16 cellular contexts compared by ENCODE assay signal in the genomic region with DNA sequence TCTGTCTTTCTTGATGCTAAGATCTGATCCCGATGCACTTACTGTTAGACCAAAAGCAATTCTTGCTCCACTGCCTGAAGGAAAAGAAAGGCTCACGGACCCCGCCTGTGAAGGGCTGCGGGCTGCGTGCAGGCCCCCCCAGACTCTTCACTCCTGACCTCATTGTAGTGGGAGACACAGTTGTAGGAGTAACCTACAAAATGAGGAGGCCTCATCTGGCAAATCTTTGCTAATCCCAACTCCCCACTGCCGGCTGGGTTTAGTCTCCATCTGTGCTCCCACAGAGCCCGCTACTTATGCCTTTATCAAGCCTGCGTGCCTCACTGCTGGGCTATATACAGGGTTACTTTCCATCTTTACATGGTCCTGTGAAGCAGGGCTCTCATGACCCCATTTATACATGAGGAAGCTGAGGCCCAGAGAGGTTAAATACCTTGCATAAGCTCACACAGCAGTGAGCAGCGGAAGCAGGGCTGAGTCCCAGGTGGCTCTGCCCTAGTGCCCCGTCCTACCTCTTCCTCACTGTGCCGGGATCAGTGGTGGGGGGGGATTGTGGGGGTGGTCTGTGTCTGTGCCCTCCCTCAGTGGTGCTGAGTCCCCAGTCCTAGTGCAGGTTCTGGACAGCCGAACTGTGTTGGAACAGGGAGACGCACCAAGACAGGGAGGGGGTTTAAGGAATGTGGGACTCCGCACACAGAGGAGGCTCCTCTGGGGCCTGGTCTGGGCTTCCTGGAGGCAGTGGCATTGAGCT. TPM values are rescaled to one million over a fixed set of nuclear protein-coding genes. Genes with fewer than 3 reads are reported as not detected.
DNase-seq lines count a peak whose midpoint lies in the region; ATAC-seq and TF ChIP-seq lines count a peak whose summit lies in the region.
"Had no signal": no experiment of that assay in that cellular context is flagged by ENCODE, and none has a peak within 500 bp of the region (broad histone marks: within the 10 kb centered on the region; RNA-seq: fewer than 3 reads in every experiment).

No MANE protein-coding gene starts in this region.

- peak overlapping the region; percentile 57 for H3K27ac ChIP-seq in cardiac muscle cell
- no peak overlapping the region for H3K27ac ChIP-seq in left lung
- H3K27ac ChIP-seq in tibial nerve = peak overlapping the region; percentile 43 to 76 (median 60)

- TF ChIP-seq POLR2A in tibial nerve (IDR thresholded peaks at IDR 0.05) = no peak

- DNase-seq in cardiac muscle cell (ENCODE audit: low read depth in 1 of 2, low spot score in 1 of 2) (no peak), Right ventricle myocardium inferior (ENCODE audit: missing footprints) (no peak), NCI-H82 treated with DMSO at 0.1 percent for 48 hours (lab: John Stamatoyannopoulos, UW; ENCODE audit: unreplicated experiment) (peak; percentile 34), left lung (peak; percentile 22 to 55), tibial nerve (ENCODE audit: low spot score in 2 of 2) (no peak), NCI-H2196 (lab: John Stamatoyannopoulos, UW; ENCODE audit: unreplicated experiment) (no peak), glomerular visceral epithelial cell (ENCODE audit: extremely low spot score) (no peak), NCI-H1048 (lab: John Stamatoyannopoulos, UW) (no peak)
- DNase-seq: MV-4-11, NCI-H1436, NCI-H2029 treated with DMSO at 0.1 percent for 48 hours, NCI-H69, PC-3 had no signal

- no peak overlapping the region for H3K4me3 ChIP-seq in cardiac muscle cell
- no peak overlapping the region for H3K4me3 ChIP-seq in left lung
- no peak overlapping the region for H3K4me3 ChIP-seq in tibial nerve
- H3K4me3 ChIP-seq: GM12878 had no signal

- H3K36me3 ChIP-seq in cardiac muscle cell (no peaks in the 10 kb centered on the region), left lung (no peaks in the 10 kb centered on the region), tibial nerve (peaks cover 0 to 42% (median 0%) of the 10 kb centered on the region in 3 donors)

- WGBS in tibial nerve, 2 donors = 77% methylated on average over 14 of the region's 14 CpGs

- H3K4me1 ChIP-seq in cardiac muscle cell (ENCODE audit: low read depth) (no peaks in the 10 kb centered on the region), left lung (no peaks in the 10 kb centered on the region), tibial nerve (peaks cover 0 to 11% (median 5%) of the 10 kb centered on the region in 4 donors)
- H3K4me1 ChIP-seq: Caco-2 had no signal

- H3K27me3 ChIP-seq in cardiac muscle cell (no peaks in the 10 kb centered on the region), left lung (peaks cover 0 to 32% of the 10 kb centered on the region in 2 donors), tibial nerve (no peaks in the 10 kb centered on the region)

- TF ChIP-seq CTCF in cardiac muscle cell (IDR thresholded peaks at IDR 0.05; ENCODE audit: low read depth, low read length) (no peak), left lung (IDR thresholded peaks at IDR 0.05) (no peak), tibial nerve (IDR thresholded peaks at IDR 0.05) (no peak)

- H3K9me3 ChIP-seq in cardiac muscle cell (ENCODE audit: low read depth) (no peaks in the 10 kb centered on the region), left lung (no peaks in the 10 kb centered on the region), tibial nerve (no peaks in the 10 kb centered on the region)
- H3K9me3 ChIP-seq: Caco-2 had no signal

- intact Hi-C loops in Right ventricle myocardium inferior (cut with DNase I) (no loop called here), left lung (cut with DNase I) (no loop called here)

- no peak for TF ChIP-seq EP300 in tibial nerve (IDR thresholded peaks at IDR 0.05)

- ATAC-seq in Right ventricle myocardium inferior (no peak), left lung (no peak)
- ATAC-seq: GM12878, HCT116, PC-3 had no signal

RNA-seq across cellular contexts. Expression of gene RNF130, which starts 43.9 kb away (rescaled TPM):
- 73.0 and 83.0 TPM in 2 replicates for total RNA-seq in cardiac muscle cell
- 60.3 and 69.6 TPM in 2 replicates for polyA plus RNA-seq in cardiac muscle cell
- 51.2 TPM for total RNA-seq in Right ventricle myocardium inferior
- total RNA-seq in left lung = 100 to 1,000 TPM in 1 of 2 donors, 10 to 100 TPM in 1; 84.0 to 125 TPM
- 100 to 1,000 TPM; 121 to 150 (median 143) TPM for total RNA-seq in tibial nerve

Comparison
In these comparisons a context has a peak if more than half of its experiments do, and no peak if none do; other contexts are left out.
1. DNase-seq: peak in NCI-H82 treated with DMSO at 0.1 percent for 48 hours (single experiment) and left lung (2 of 2); none in cardiac muscle cell (0 of 2), Right ventricle myocardium inferior (single experiment), tibial nerve (0 of 2), NCI-H2196 (single experiment), glomerular visceral epithelial cell (single experiment) and NCI-H1048 (single experiment).
2. H3K27ac ChIP-seq: peak in cardiac muscle cell (single experiment) and tibial nerve (4 of 4); none in left lung (0 of 2).